In genomic region chr20:44400671-44401051, GRCh38 we compare ENCODE assay signal across 20 cellular contexts. TPM values are rescaled to one million over a fixed set of nuclear protein-coding genes. Genes with fewer than 3 reads are reported as not detected.
"Had no signal": no experiment of that assay in that cellular context is flagged by ENCODE, and none has a peak within 500 bp of the region (broad histone marks: within the 10 kb centered on the region; RNA-seq: fewer than 3 reads in every experiment).

No MANE protein-coding gene starts in this region.

- H3K36me3 ChIP-seq: adrenal gland, tibial nerve had no signal

- H3K4me1 ChIP-seq: adrenal gland, tibial nerve had no signal

- H3K9me3 ChIP-seq: adrenal gland, mucosa of descending colon, tibial nerve had no signal

- DNase-seq: activated CD4-positive, alpha-beta memory T cell treated with anti-CD3 and anti-CD28 coated beads, Interleukin-2, amount 10 ng/mL, durations not matched to agents 7 days and 5 days; activated CD4-positive, alpha-beta T cell treated with anti-CD3 and anti-CD28 coated beads for 4 hours; activated effector memory CD4-positive, alpha-beta T cell treated with anti-CD3 and anti-CD28 coated beads, Interleukin-2, amount 50 U/mL, for 16 hours; activated T-cell treated with anti-CD3 and anti-CD28 coated beads, Interleukin-2, amount 50 U/mL, for 48 hours; dorsolateral prefrontal cortex; mammary epithelial cell; naive thymus-derived CD8-positive, alpha-beta T cell; stimulated activated CD4-positive, alpha-beta T cell treated with anti-CD3 and anti-CD28 coated beads, Interleukin-4, amount 100 ng/mL, for 24 hours; stimulated activated naive CD4-positive, alpha-beta T cell; substantia nigra; T-helper 1 cell; T1000 had no signal

- H3K4me3 ChIP-seq: adrenal gland, dorsolateral prefrontal cortex, tibial nerve had no signal

- ATAC-seq: esophagus mucosa; naive thymus-derived CD8-positive, alpha-beta T cell; WTC11 had no signal

- H3K27me3 ChIP-seq: adrenal gland, dorsolateral prefrontal cortex had no signal

- FAIRE-seq: endometrium, islet of Langerhans had no signal

- H3K27ac ChIP-seq: adrenal gland, dorsolateral prefrontal cortex had no signal

RNA-seq across cellular contexts. Expression of gene HNF4A, which starts 45.2 kb away (rescaled TPM):
- total RNA-seq: activated CD4-positive, alpha-beta memory T cell treated with anti-CD3 and anti-CD28 coated beads, Interleukin-2, amount 10 ng/mL, durations not matched to agents 7 days and 5 days; esophagus mucosa; mammary epithelial cell; naive thymus-derived CD8-positive, alpha-beta T cell; skeletal muscle tissue; tibial nerve had no signal
- polyA plus RNA-seq: naive thymus-derived CD8-positive, alpha-beta T cell had no signal
